20 cellular contexts compared by ENCODE assay signal in the genomic region with DNA sequence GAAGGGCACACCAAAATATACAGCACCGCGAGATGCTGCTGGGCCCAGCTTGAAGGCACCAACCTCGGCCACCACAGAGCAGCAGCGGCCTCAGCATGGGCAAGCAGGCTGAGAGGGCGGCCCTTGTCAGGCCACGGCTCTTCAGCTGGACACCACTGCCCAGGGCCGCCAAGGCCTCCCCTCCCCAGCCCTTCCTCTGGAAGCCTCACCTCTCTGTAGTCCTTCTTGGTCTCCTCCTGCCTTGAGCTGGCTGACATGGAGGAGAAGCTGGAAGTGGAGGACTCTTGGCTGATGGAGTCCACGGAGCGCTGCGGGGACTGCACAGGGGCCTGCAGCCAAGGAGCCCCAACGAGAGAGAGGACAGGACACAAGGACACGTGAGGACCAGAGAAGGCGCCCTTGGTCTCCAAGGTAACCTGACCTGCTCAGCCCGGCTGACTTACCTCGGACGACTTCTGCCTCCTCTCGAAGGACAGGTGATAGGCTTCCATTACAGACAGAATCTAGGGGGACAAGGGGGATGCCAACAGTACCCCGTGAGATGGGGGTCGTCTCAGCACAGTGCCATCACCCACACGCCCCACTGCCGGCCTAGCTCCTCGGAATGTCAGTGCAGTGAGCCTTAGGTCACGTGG. TPM values are rescaled to one million over a fixed set of nuclear protein-coding genes. Genes with fewer than 3 reads are reported as not detected.
"Had no signal": no experiment of that assay in that cellular context is flagged by ENCODE, and none has a peak within 500 bp of the region (broad histone marks: within the 10 kb centered on the region; RNA-seq: fewer than 3 reads in every experiment).

No MANE protein-coding gene starts in this region.

- H3K27ac Mint-ChIP-seq: effector memory CD8-positive, alpha-beta T cell; memory B cell; natural killer cell; stimulated activated memory B cell treated with anti-CD40 and anti-IgM and Interleukin-4, amounts not matched to agents 10 μg/mL and 1 μg/mL and 100 μg/mL, for 72 hours had no signal

- ATAC-seq: effector memory CD8-positive, alpha-beta T cell; left ventricle myocardium superior; natural killer cell; psoas muscle; stimulated activated memory B cell treated with anti-CD40 and anti-IgM and Interleukin-4, amounts not matched to agents 10 μg/mL and 1 μg/mL and 100 μg/mL, for 72 hours; stimulated activated naive CD8-positive, alpha-beta T cell treated with anti-CD3 and anti-CD28 coated beads, Interleukin-15, Interleukin-2, amounts not matched to agents 100 U/mL and 50 U/mL, for 24 hours had no signal

- H3K27me3 ChIP-seq: sigmoid colon, tibial nerve, upper lobe of left lung had no signal

- H3K27me3 Mint-ChIP-seq: effector memory CD8-positive, alpha-beta T cell; memory B cell; stimulated activated memory B cell treated with anti-CD40 and anti-IgM and Interleukin-4, amounts not matched to agents 10 μg/mL and 1 μg/mL and 100 μg/mL, for 72 hours had no signal

- H3K4me1 ChIP-seq: psoas muscle, sigmoid colon, tibial nerve, upper lobe of left lung had no signal

- H3K9me3 Mint-ChIP-seq: effector memory CD8-positive, alpha-beta T cell; memory B cell; natural killer cell; neural crest cell; stimulated activated memory B cell treated with anti-CD40 and anti-IgM and Interleukin-4, amounts not matched to agents 10 μg/mL and 1 μg/mL and 100 μg/mL, for 72 hours had no signal

- H3K9me3 ChIP-seq: psoas muscle, sigmoid colon, thoracic aorta, tibial nerve, upper lobe of left lung had no signal

- H3K4me3 ChIP-seq: lung, psoas muscle, sigmoid colon, thoracic aorta, tibial nerve, upper lobe of left lung had no signal

- H3K27ac ChIP-seq: psoas muscle, sigmoid colon, thoracic aorta, tibial nerve, upper lobe of left lung had no signal

- DNase-seq: cortex of kidney; effector memory CD8-positive, alpha-beta T cell; erythroblast; head of caudate nucleus; left ventricle myocardium superior; natural killer cell; nucleus accumbens; psoas muscle; right cardiac atrium; sigmoid colon; stimulated activated CD4-positive, alpha-beta T cell treated with anti-CD3 and anti-CD28 coated beads, Interleukin-2, amount 100 ng/mL, for 24 hours; stimulated activated CD4-positive, alpha-beta T cell treated with anti-CD3 and anti-CD28 coated beads, Interleukin-4, amount 100 ng/mL, for 24 hours; stimulated activated naive CD8-positive, alpha-beta T cell treated with anti-CD3 and anti-CD28 coated beads, Interleukin-15, Interleukin-2, amounts not matched to agents 100 U/mL and 50 U/mL, for 24 hours had no signal

- H3K4me1 Mint-ChIP-seq: memory B cell; natural killer cell; neural crest cell; stimulated activated memory B cell treated with anti-CD40 and anti-IgM and Interleukin-4, amounts not matched to agents 10 μg/mL and 1 μg/mL and 100 μg/mL, for 72 hours had no signal

- H3K4me3 Mint-ChIP-seq: effector memory CD8-positive, alpha-beta T cell; memory B cell; natural killer cell; neural crest cell; stimulated activated memory B cell treated with anti-CD40 and anti-IgM and Interleukin-4, amounts not matched to agents 10 μg/mL and 1 μg/mL and 100 μg/mL, for 72 hours had no signal

RNA-seq across cellular contexts. Expression of a gene that starts 56.5 kb away (rescaled TPM):
- total RNA-seq: neural crest cell had no signal
